Comparison of ENCODE assay signal across 32 cellular contexts in the genomic region with DNA sequence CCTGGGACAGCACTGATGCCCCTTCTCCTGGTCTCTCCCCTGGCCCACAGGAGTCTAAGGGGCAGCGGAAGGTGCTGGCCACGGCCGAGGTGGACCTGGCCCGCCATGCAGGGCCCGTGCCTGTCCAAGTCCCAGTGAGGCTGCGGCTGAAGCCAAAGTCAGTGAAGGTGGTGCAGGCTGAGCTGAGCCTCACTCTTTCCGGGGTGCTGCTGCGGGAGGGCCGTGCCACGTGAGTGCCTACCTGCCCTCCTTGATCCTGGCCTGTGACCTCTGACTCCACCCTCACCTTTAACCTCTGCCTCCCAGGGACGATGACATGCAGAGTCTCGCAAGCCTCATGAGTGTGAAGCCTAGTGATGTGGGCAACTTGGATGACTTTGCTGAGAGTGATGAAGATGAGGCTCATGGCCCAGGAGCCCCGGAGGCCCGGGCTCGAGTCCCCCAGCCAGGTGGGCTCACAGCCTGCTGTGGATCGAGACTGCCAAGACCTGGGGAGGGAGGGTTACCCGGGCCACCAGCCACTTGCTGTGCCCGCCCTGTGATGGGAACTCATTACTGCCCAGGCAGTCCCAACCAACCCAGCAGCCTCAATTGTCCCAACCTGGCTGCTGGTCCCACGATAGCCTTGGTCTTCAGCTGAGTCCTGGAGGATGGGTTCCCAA. TPM values are rescaled to one million over a fixed set of nuclear protein-coding genes. Genes with fewer than 3 reads are reported as not detected.
DNase-seq lines count a peak whose midpoint lies in the region; ATAC-seq lines count a peak whose summit lies in the region.
"Had no signal": no experiment of that assay in that cellular context is flagged by ENCODE, and none has a peak within 500 bp of the region (broad histone marks: within the 10 kb centered on the region; RNA-seq: fewer than 3 reads in every experiment).

No MANE protein-coding gene starts in this region.

- H3K9me3 ChIP-seq in T-helper 17 cell (ENCODE audit: control insufficient read depth, low read length, poor library complexity, severe bottlenecking) (no peaks in the 10 kb centered on the region), stomach smooth muscle (ENCODE audit: control insufficient read depth in 2 of 2, low read length in 2 of 2) (no peaks in the 10 kb centered on the region)
- no peaks in the 10 kb centered on the region for H3K9me3 ChIP-seq in CD4-positive, alpha-beta memory T cell (ENCODE audit: control insufficient read depth in 1 of 2, low read length in 2 of 2)
- H3K9me3 ChIP-seq: colonic mucosa, SK-N-SH had no signal

- CTCF ChIA-PET in CD4-positive, alpha-beta memory T cell (lab: Charles Lee; ENCODE audit: partially characterized antibody) = interaction anchor here (5.1 kb wide), 1 partner anchor 39 kb away, joined by 41 read pairs; no protein-coding TSS in a partner anchor

- H3K27ac ChIP-seq in stomach smooth muscle (ENCODE audit: low read length) = peak overlapping the region; percentile 58
- no peak overlapping the region for H3K27ac ChIP-seq in CD4-positive, alpha-beta memory T cell (ENCODE audit: low read depth, low read length)
- H3K27ac ChIP-seq: cardiac muscle cell, colonic mucosa, epithelial cell of prostate, HL-60, neural progenitor cell had no signal

- peaks cover 60% of the 10 kb centered on the region for H3K36me3 Mint-ChIP-seq in activated CD4-positive, alpha-beta T cell treated with anti-CD3 and anti-CD28 coated beads, Interleukin-2, amount 10 ng/mL, durations not matched to agents 24 days and 14 days (ENCODE audit: low read depth)
- H3K36me3 Mint-ChIP-seq in T-helper 17 cell (ENCODE audit: low read depth) (peaks cover 8% of the 10 kb centered on the region), memory B cell (peaks cover 40% of the 10 kb centered on the region)
- peaks cover 22 to 62% of the 10 kb centered on the region in 2 donors for H3K36me3 Mint-ChIP-seq in CD4-positive, alpha-beta memory T cell
- H3K36me3 Mint-ChIP-seq: type B pancreatic cell had no signal

- no peaks in the 10 kb centered on the region for H3K9me3 Mint-ChIP-seq in activated CD4-positive, alpha-beta T cell treated with anti-CD3 and anti-CD28 coated beads, Interleukin-2, amount 10 ng/mL, durations not matched to agents 24 days and 14 days
- no peaks in the 10 kb centered on the region for H3K9me3 Mint-ChIP-seq in memory B cell
- H3K9me3 Mint-ChIP-seq in CD4-positive, alpha-beta memory T cell = no peaks in the 10 kb centered on the region
- H3K9me3 Mint-ChIP-seq: activated naive CD8-positive, alpha-beta T cell treated with anti-CD3 and anti-CD28 coated beads, Interleukin-2, amount 10 ng/mL, durations not matched to agents 7 days and 5 days; CD8-positive, alpha-beta T cell; neural progenitor cell; type B pancreatic cell had no signal

- no peak for ATAC-seq in T-helper 17 cell
- no peak for ATAC-seq in memory B cell (ENCODE audit: low read depth)
- no peak for ATAC-seq in GM21619 (IDR thresholded peaks at IDR 0.05; ENCODE audit: unreplicated experiment)
- ATAC-seq: activated CD4-positive, CD25-positive, alpha-beta regulatory T cell treated with anti-CD3 and anti-CD28 coated beads, Interleukin-2, amount 50 U/mL, for 24 hours; CD8-positive, alpha-beta T cell; PC-3; right cardiac atrium; Right ventricle myocardium inferior had no signal

- no peak for DNase-seq in activated CD4-positive, alpha-beta T cell treated with anti-CD3 and anti-CD28 coated beads, Interleukin-2, amount 10 ng/mL, durations not matched to agents 24 days and 14 days
- DNase-seq in activated CD4-positive, alpha-beta T cell treated with anti-CD3 and anti-CD28 coated beads for 1 hour = no peak
- DNase-seq in T-helper 17 cell (no peak), memory B cell (ENCODE audit: low spot score in 2 of 2) (no peak), NCI-H2081 treated with DMSO at 0.1 percent for 48 hours (lab: John Stamatoyannopoulos, UW) (no peak)
- no peak for DNase-seq in CD4-positive, alpha-beta memory T cell
- DNase-seq: 8988T; activated effector memory CD4-positive, alpha-beta T cell treated with Interleukin-2 at 50 U/mL for 16 hours; activated naive CD8-positive, alpha-beta T cell treated with anti-CD3 and anti-CD28 coated beads, Interleukin-2, amount 10 ng/mL, durations not matched to agents 7 days and 5 days; CD8-positive, alpha-beta T cell; colonic mucosa; effector memory CD4-positive, alpha-beta T cell; GOT3; MM.1S; NCI-H2029; NCI-H524; NK-92 treated with Interleukin-12 subunit alpha and Interleukin-12 subunit beta, amount 100 ng/mL, for 24 hours; PC-3; SK-N-SH; stimulated activated CD4-positive, alpha-beta T cell treated with anti-CD3 and anti-CD28 coated beads, Interleukin-12 subunit alpha, Interleukin-12 subunit beta, amount 100 ng/mL, for 4 hours; stimulated activated CD4-positive, alpha-beta T cell treated with anti-CD3 and anti-CD28 coated beads, Interleukin-2, amount 100 ng/mL, for 48 hours had no signal

- peaks cover 55% of the 10 kb centered on the region for H3K4me1 ChIP-seq in stomach smooth muscle (ENCODE audit: control insufficient read depth, insufficient read depth, low read length)
- peaks cover 34% of the 10 kb centered on the region for H3K4me1 ChIP-seq in CD4-positive, alpha-beta memory T cell (ENCODE audit: insufficient read depth, low read length)

- H3K4me3 ChIP-seq in stomach smooth muscle (ENCODE audit: low read length in 2 of 2) = no peak overlapping the region
- no peak overlapping the region for H3K4me3 ChIP-seq in CD4-positive, alpha-beta memory T cell (ENCODE audit: low read length in 2 of 2)
- H3K4me3 ChIP-seq: cardiac muscle cell, colonic mucosa, neural progenitor cell had no signal

- H3K9ac ChIP-seq in stomach smooth muscle (ENCODE audit: low read length in 2 of 2) = no peak overlapping the region
- H3K9ac ChIP-seq: neural progenitor cell, SK-N-SH had no signal

- peaks cover 36% of the 10 kb centered on the region for H3K4me1 Mint-ChIP-seq in activated CD4-positive, alpha-beta T cell treated with anti-CD3 and anti-CD28 coated beads, Interleukin-2, amount 10 ng/mL, durations not matched to agents 24 days and 14 days
- peaks cover 43% of the 10 kb centered on the region for H3K4me1 Mint-ChIP-seq in T-helper 17 cell
- H3K4me1 Mint-ChIP-seq in memory B cell = peaks cover 26% of the 10 kb centered on the region
- peaks cover 12 to 46% (median 30%) of the 10 kb centered on the region in 4 donors for H3K4me1 Mint-ChIP-seq in CD4-positive, alpha-beta memory T cell

- no peak overlapping the region for H3K4me3 Mint-ChIP-seq in activated CD4-positive, alpha-beta T cell treated with anti-CD3 and anti-CD28 coated beads, Interleukin-2, amount 10 ng/mL, durations not matched to agents 24 days and 14 days
- H3K4me3 Mint-ChIP-seq in T-helper 17 cell (peak overlapping the region; percentile 47), memory B cell (no peak overlapping the region)
- peak overlapping the region in 1 of 8 donors; percentile 39 for H3K4me3 Mint-ChIP-seq in CD4-positive, alpha-beta memory T cell
- H3K4me3 Mint-ChIP-seq: activated naive CD8-positive, alpha-beta T cell treated with anti-CD3 and anti-CD28 coated beads, Interleukin-2, amount 10 ng/mL, durations not matched to agents 7 days and 5 days; CD8-positive, alpha-beta T cell; neural progenitor cell; type B pancreatic cell had no signal

- peak overlapping the region; percentile 36 for H3K27ac Mint-ChIP-seq in activated CD4-positive, alpha-beta T cell treated with anti-CD3 and anti-CD28 coated beads, Interleukin-2, amount 10 ng/mL, durations not matched to agents 24 days and 14 days
- H3K27ac Mint-ChIP-seq in T-helper 17 cell = peak overlapping the region; percentile 72
- peak overlapping the region; percentile 51 for H3K27ac Mint-ChIP-seq in memory B cell
- H3K27ac Mint-ChIP-seq in CD4-positive, alpha-beta memory T cell = peak overlapping the region in 2 of 7 donors; percentile 24 to 41
- H3K27ac Mint-ChIP-seq: CD8-positive, alpha-beta T cell; neural progenitor cell; type B pancreatic cell had no signal

- POLR2A ChIA-PET in CD4-positive, alpha-beta memory T cell (lab: Charles Lee; ENCODE audit: partially characterized antibody) = interaction anchor here (1.1 to 17.1 kb wide), 4 partner anchors 8 to 72 kb away, joined by 3 to 403 read pairs (median 98); a partner anchor contains a TSS

- H3K27me3 Mint-ChIP-seq in activated CD4-positive, alpha-beta T cell treated with anti-CD3 and anti-CD28 coated beads, Interleukin-2, amount 10 ng/mL, durations not matched to agents 24 days and 14 days = no peaks in the 10 kb centered on the region
- H3K27me3 Mint-ChIP-seq in T-helper 17 cell (no peaks in the 10 kb centered on the region), memory B cell (no peaks in the 10 kb centered on the region)
- H3K27me3 Mint-ChIP-seq in CD4-positive, alpha-beta memory T cell = no peaks in the 10 kb centered on the region
- H3K27me3 Mint-ChIP-seq: activated naive CD8-positive, alpha-beta T cell treated with anti-CD3 and anti-CD28 coated beads, Interleukin-2, amount 10 ng/mL, durations not matched to agents 7 days and 5 days had no signal

- no peaks in the 10 kb centered on the region for H3K27me3 ChIP-seq in stomach smooth muscle (ENCODE audit: control insufficient read depth in 1 of 2, insufficient read depth in 2 of 2, low read length in 2 of 2)
- H3K27me3 ChIP-seq in CD4-positive, alpha-beta memory T cell (ENCODE audit: insufficient read depth, low read length) = no peaks in the 10 kb centered on the region
- H3K27me3 ChIP-seq: colonic mucosa had no signal

- intact Hi-C loops in activated CD4-positive, alpha-beta T cell treated with anti-CD3 and anti-CD28 coated beads, Interleukin-2, amount 10 ng/mL, durations not matched to agents 24 days and 14 days (cut with micrococcal nuclease) = no loop called here
- intact Hi-C loops in CD4-positive, alpha-beta memory T cell (cut with micrococcal nuclease) = no loop called here

- peaks cover 45 to 49% of the 10 kb centered on the region in 2 donors for H3K36me3 ChIP-seq in stomach smooth muscle (ENCODE audit: control insufficient read depth in 2 of 2, insufficient read depth in 2 of 2, low read length in 2 of 2)
- peaks cover 46% of the 10 kb centered on the region for H3K36me3 ChIP-seq in CD4-positive, alpha-beta memory T cell (ENCODE audit: insufficient read depth, low read length)
- H3K36me3 ChIP-seq: cardiac muscle cell, neural progenitor cell had no signal

RNA-seq across cellular contexts. Expression of a gene that starts 4.3 kb away (rescaled TPM):
- total RNA-seq in activated CD4-positive, alpha-beta T cell treated with anti-CD3 and anti-CD28 coated beads, Interleukin-2, amount 10 ng/mL, durations not matched to agents 24 days and 14 days = 167 and 173 TPM in 2 replicates
- total RNA-seq in T-helper 17 cell = 100 to 1,000 TPM; 123 to 152 TPM
- total RNA-seq in CD4-positive, alpha-beta memory T cell = 100 to 1,000 TPM; 151 to 154 TPM
- 10 to 100 TPM in 1 of 2 donors, 1 to 10 TPM in 1; 8.9 to 25.2 TPM for polyA plus RNA-seq in CD4-positive, alpha-beta memory T cell

RNA-seq across cellular contexts. Expression of a gene that starts 7.8 kb away (rescaled TPM):
- total RNA-seq in activated CD4-positive, alpha-beta T cell treated with anti-CD3 and anti-CD28 coated beads, Interleukin-2, amount 10 ng/mL, durations not matched to agents 24 days and 14 days = 39.1 and 42.4 TPM in 2 replicates
- 10 to 100 TPM; 41.2 to 44.4 TPM for total RNA-seq in T-helper 17 cell
- total RNA-seq in CD4-positive, alpha-beta memory T cell = 10 to 100 TPM; 68.9 to 71.4 TPM
- polyA plus RNA-seq in CD4-positive, alpha-beta memory T cell = 100 to 1,000 TPM; 130 to 164 TPM

RNA-seq across cellular contexts. Expression of a gene that starts 9.9 kb away (rescaled TPM):
- 83.3 and 83.4 TPM in 2 replicates for total RNA-seq in activated CD4-positive, alpha-beta T cell treated with anti-CD3 and anti-CD28 coated beads, Interleukin-2, amount 10 ng/mL, durations not matched to agents 24 days and 14 days
- 10 to 100 TPM; 30.3 to 39.0 TPM for total RNA-seq in T-helper 17 cell
- total RNA-seq in CD4-positive, alpha-beta memory T cell = 10 to 100 TPM; 24.6 to 27.5 TPM
- polyA plus RNA-seq in CD4-positive, alpha-beta memory T cell = 10 to 100 TPM; 70.1 to 74.9 TPM

RNA-seq across cellular contexts. Expression of a gene that starts 15.4 kb away (rescaled TPM):
- 0.69 and 1.3 TPM in 2 replicates for total RNA-seq in activated CD4-positive, alpha-beta T cell treated with anti-CD3 and anti-CD28 coated beads, Interleukin-2, amount 10 ng/mL, durations not matched to agents 24 days and 14 days
- 1 to 10 TPM; 4.7 to 5.7 TPM for total RNA-seq in T-helper 17 cell
- total RNA-seq in CD4-positive, alpha-beta memory T cell = 1 to 10 TPM; 1.6 to 2.7 TPM
- 1 to 10 TPM in 1 of 2 donors, not detected in 1; 1.2 TPM for polyA plus RNA-seq in CD4-positive, alpha-beta memory T cell
- total RNA-seq: cardiac muscle cell, Daoy had no signal
- polyA plus RNA-seq: cardiac muscle cell had no signal

RNA-seq across cellular contexts. Expression of a gene that starts 22.0 kb away (rescaled TPM):
- total RNA-seq in activated CD4-positive, alpha-beta T cell treated with anti-CD3 and anti-CD28 coated beads, Interleukin-2, amount 10 ng/mL, durations not matched to agents 24 days and 14 days = 94.9 and 96.9 TPM in 2 replicates
- total RNA-seq in T-helper 17 cell = 100 to 1,000 TPM; 123 to 187 TPM
- 100 to 1,000 TPM; 201 to 211 TPM for total RNA-seq in CD4-positive, alpha-beta memory T cell
- polyA plus RNA-seq in CD4-positive, alpha-beta memory T cell = 10 to 100 TPM in 1 of 2 donors, 1 to 10 TPM in 1; 9.0 to 23.6 TPM
